Comparison of ENCODE assay signal across 8 cellular contexts in genomic region chr18:68623342-68623741, GRCh38.
DNase-seq lines count a peak whose midpoint lies in the region; ATAC-seq and FAIRE-seq lines count a peak whose summit lies in the region.

No MANE protein-coding gene starts in this region.

- no peak for ATAC-seq in HG02623 (IDR thresholded peaks at IDR 0.05; ENCODE audit: unreplicated experiment)

- DNase-seq in Ammon's horn (ENCODE audit: low spot score) (peak; percentile 82), GM18507 (ENCODE audit: extremely low spot score, insufficient read length, low read depth) (no peak), HT-29 (ENCODE audit: low spot score) (peak; percentile 36), NOMO-1 treated with dmso at 0.1 percent for 144 hours (lab: John Stamatoyannopoulos, UW; ENCODE audit: unreplicated experiment) (peak; percentile 4), astrocyte of the hippocampus (ENCODE audit: low read depth, low spot score) (peak; percentile 86), stromal cell of bone marrow (ENCODE audit: low read depth) (peak; percentile 69)

- FAIRE-seq in GM18507 (lab: Jason Lieb, UNC): peak; percentile 9
- FAIRE-seq in islet of Langerhans (lab: Jason Lieb, UNC): peak; percentile 76
